1 cellular context compared by ENCODE assay signal in genomic region chr11:73333626-73334199, GRCh38.
TF ChIP-seq lines count a peak whose summit lies in the region.

No MANE protein-coding gene starts in this region.

TF ChIP-seq in HepG2, 621 proteins besides CTCF, POLR2A, EP300 and RAD21 (continued from another document):
- TF ChIP-seq, protein P1, sequence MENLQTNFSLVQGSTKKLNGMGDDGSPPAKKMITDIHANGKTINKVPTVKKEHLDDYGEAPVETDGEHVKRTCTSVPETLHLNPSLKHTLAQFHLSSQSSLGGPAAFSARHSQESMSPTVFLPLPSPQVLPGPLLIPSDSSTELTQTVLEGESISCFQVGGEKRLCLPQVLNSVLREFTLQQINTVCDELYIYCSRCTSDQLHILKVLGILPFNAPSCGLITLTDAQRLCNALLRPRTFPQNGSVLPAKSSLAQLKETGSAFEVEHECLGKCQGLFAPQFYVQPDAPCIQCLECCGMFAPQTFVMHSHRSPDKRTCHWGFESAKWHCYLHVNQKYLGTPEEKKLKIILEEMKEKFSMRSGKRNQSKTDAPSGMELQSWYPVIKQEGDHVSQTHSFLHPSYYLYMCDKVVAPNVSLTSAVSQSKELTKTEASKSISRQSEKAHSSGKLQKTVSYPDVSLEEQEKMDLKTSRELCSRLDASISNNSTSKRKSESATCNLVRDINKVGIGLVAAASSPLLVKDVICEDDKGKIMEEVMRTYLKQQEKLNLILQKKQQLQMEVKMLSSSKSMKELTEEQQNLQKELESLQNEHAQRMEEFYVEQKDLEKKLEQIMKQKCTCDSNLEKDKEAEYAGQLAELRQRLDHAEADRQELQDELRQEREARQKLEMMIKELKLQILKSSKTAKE (CRISPR knock-in tag; IDR thresholded peaks at IDR 0.05; ENCODE audit: borderline replicate concordance) = no peak
- TF ChIP-seq ZNF687 (CRISPR knock-in tag; IDR thresholded peaks at IDR 0.05) = no peak
- TF ChIP-seq ZNF264 (CRISPR knock-in tag; IDR thresholded peaks at IDR 0.05) = no peak
- TF ChIP-seq ZSCAN20 (CRISPR knock-in tag; IDR thresholded peaks at IDR 0.05; ENCODE audit: borderline replicate concordance) = no peak
- TF ChIP-seq FOXK1 (CRISPR knock-in tag; IDR thresholded peaks at IDR 0.05; ENCODE audit: borderline replicate concordance, low read depth) = no peak
- TF ChIP-seq GZF1 (CRISPR knock-in tag; IDR thresholded peaks at IDR 0.05) = no peak
- TF ChIP-seq JDP2 (CRISPR knock-in tag; IDR thresholded peaks at IDR 0.05; ENCODE audit: borderline replicate concordance) = no peak
- no peak for TF ChIP-seq SMC3 (IDR thresholded peaks at IDR 0.05; ENCODE audit: low read length)
- no peak for TF ChIP-seq ZNF766 (CRISPR knock-in tag; IDR thresholded peaks at IDR 0.05; ENCODE audit: borderline replicate concordance)
- TF ChIP-seq, protein P2, sequence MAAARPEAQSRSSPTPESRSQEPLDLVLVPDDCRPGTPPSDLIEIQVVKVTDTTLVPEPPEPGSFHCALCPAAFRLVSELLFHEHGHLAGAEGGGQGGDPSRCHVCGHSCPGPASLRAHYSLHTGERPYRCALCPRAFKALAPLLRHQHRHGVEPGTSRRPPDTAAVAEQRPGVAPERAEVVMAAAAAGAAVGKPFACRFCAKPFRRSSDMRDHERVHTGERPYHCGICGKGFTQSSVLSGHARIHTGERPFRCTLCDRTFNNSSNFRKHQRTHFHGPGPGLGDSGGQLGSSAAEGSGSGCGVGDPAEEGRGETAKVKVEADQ (CRISPR knock-in tag; IDR thresholded peaks at IDR 0.05; ENCODE audit: borderline replicate concordance) = no peak
- TF ChIP-seq, protein P3, sequence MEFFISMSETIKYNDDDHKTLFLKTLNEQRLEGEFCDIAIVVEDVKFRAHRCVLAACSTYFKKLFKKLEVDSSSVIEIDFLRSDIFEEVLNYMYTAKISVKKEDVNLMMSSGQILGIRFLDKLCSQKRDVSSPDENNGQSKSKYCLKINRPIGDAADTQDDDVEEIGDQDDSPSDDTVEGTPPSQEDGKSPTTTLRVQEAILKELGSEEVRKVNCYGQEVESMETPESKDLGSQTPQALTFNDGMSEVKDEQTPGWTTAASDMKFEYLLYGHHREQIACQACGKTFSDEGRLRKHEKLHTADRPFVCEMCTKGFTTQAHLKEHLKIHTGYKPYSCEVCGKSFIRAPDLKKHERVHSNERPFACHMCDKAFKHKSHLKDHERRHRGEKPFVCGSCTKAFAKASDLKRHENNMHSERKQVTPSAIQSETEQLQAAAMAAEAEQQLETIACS (CRISPR knock-in tag; IDR thresholded peaks at IDR 0.05) = no peak
- TF ChIP-seq NR2C2 (CRISPR knock-in tag; IDR thresholded peaks at IDR 0.05; ENCODE audit: borderline replicate concordance) = no peak
- TF ChIP-seq ZMAT3 (CRISPR knock-in tag; conservative IDR thresholded peaks at IDR 0.05) = no peak
- TF ChIP-seq EED (CRISPR knock-in tag; IDR thresholded peaks at IDR 0.05) = no peak
- no peak for TF ChIP-seq ELF4 (CRISPR knock-in tag; IDR thresholded peaks at IDR 0.05; ENCODE audit: borderline replicate concordance)
